1 cellular context compared by ENCODE assay signal in the genomic region with DNA sequence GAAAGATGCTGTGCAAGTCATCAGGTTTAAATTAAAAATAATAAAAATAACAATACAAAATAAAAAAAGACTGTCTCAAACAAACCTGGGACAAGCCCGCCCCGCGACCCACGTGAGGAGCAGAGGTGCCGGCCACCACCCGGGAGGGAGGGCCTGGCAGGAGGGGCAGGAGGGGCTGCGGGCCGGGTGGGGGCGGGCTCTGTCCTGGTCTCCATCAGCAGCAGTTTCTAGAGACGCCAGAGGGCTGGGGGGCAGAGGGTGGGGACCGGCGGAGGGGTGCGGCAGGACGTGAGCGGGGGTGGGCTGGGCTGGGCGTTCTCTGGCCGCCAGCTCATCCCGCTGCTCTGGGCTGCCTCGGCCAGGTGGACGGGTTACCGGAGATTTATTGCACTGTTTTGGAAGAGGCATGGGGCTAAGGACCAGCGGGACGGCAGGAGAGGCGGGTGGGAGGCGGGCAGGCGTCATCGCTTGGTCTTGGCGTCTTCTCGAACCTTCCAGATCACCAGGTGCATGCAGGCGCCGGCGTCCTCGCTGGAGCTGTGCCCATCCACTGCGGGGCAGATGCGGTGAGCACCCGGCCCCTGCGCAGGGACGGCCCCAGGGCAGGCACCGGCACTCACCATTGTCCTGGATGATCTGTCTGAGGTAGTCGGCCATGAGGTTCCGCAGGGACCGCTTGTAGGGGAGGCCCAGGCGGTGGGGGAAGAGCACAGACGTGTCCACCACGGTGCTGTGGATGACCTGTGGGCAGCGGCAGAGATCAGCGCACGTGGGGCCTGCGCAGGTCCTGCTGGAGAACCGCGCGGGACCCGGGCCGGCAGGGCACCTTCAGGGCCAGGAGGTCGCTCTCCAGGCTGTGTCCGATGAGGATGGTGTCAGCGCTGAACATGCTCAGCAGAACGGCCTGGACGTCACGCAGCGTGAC.
TF ChIP-seq lines count a peak whose summit lies in the region.

No MANE protein-coding gene starts in this region.

TF ChIP-seq in H1, 55 proteins besides CTCF, POLR2A, EP300 and RAD21:
- TF ChIP-seq SP4 (IDR thresholded peaks at IDR 0.05; ENCODE audit: low read length) = no peak
- no peak for TF ChIP-seq SIRT6 (IDR thresholded peaks at IDR 0.05; ENCODE audit: low read length)
- TF ChIP-seq JUN (IDR thresholded peaks at IDR 0.05; ENCODE audit: low read depth, low read length) = no peak
- no peak for TF ChIP-seq SAP30 (IDR thresholded peaks at IDR 0.05; ENCODE audit: insufficient read depth, insufficient replicate concordance, low read length)
- no peak for TF ChIP-seq HDAC6 (IDR thresholded peaks at IDR 0.05; ENCODE audit: low read depth, low read length)
- no peak for TF ChIP-seq RFX5 (IDR thresholded peaks at IDR 0.05; ENCODE audit: borderline replicate concordance, low read depth, low read length)
- TF ChIP-seq CTBP2 (IDR thresholded peaks at IDR 0.05; ENCODE audit: borderline replicate concordance, insufficient read depth, insufficient read length, low read length) = no peak
- TF ChIP-seq, protein P1, sequence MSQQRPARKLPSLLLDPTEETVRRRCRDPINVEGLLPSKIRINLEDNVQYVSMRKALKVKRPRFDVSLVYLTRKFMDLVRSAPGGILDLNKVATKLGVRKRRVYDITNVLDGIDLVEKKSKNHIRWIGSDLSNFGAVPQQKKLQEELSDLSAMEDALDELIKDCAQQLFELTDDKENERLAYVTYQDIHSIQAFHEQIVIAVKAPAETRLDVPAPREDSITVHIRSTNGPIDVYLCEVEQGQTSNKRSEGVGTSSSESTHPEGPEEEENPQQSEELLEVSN (IDR thresholded peaks at IDR 0.05) = no peak
- no peak for TF ChIP-seq RBBP5 (IDR thresholded peaks at IDR 0.05; ENCODE audit: borderline replicate concordance, low read depth, low read length)
- TF ChIP-seq BACH1 (IDR thresholded peaks at IDR 0.05; ENCODE audit: low read length) = no peak
- TF ChIP-seq, protein P2, sequence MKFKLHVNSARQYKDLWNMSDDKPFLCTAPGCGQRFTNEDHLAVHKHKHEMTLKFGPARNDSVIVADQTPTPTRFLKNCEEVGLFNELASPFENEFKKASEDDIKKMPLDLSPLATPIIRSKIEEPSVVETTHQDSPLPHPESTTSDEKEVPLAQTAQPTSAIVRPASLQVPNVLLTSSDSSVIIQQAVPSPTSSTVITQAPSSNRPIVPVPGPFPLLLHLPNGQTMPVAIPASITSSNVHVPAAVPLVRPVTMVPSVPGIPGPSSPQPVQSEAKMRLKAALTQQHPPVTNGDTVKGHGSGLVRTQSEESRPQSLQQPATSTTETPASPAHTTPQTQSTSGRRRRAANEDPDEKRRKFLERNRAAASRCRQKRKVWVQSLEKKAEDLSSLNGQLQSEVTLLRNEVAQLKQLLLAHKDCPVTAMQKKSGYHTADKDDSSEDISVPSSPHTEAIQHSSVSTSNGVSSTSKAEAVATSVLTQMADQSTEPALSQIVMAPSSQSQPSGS (IDR thresholded peaks at IDR 0.05; ENCODE audit: low read length) = no peak
- TF ChIP-seq SIX5 (IDR thresholded peaks at IDR 0.05; ENCODE audit: low read depth, low read length) = no peak
- TF ChIP-seq CBX5 (IDR thresholded peaks at IDR 0.05; ENCODE audit: low read depth, low read length) = no peak
- no peak for TF ChIP-seq BRCA1 (IDR thresholded peaks at IDR 0.05; ENCODE audit: low read depth, low read length)
- no peak for TF ChIP-seq KDM4A (IDR thresholded peaks at IDR 0.05; ENCODE audit: low read depth, low read length, severe bottlenecking)
- no peak for TF ChIP-seq KDM5A (IDR thresholded peaks at IDR 0.05; ENCODE audit: low read length)
